Comparison of ENCODE assay signal across 37 cellular contexts in genomic region chr18:60010513-60010912, GRCh38.
"Had no signal": no experiment of that assay in that cellular context is flagged by ENCODE, and none has a peak within 500 bp of the region (broad histone marks: within the 10 kb centered on the region; RNA-seq: fewer than 3 reads in every experiment).

No MANE protein-coding gene starts in this region.

- H3K9me3 ChIP-seq: adrenal gland, ascending aorta, body of pancreas, breast epithelium had no signal

- FAIRE-seq: astrocyte had no signal

- H3K36me3 ChIP-seq: adrenal gland, ascending aorta, brain microvascular endothelial cell, breast epithelium, cardiac muscle cell had no signal

- H3K9me3 Mint-ChIP-seq: activated naive CD4-positive, alpha-beta T cell treated with anti-CD3 and anti-CD28 coated beads for 36 hours; activated naive CD4-positive, alpha-beta T cell treated with anti-CD3 and anti-CD28 coated beads, Interleukin-2, amount 10 ng/mL, durations not matched to agents 7 days and 5 days; activated naive CD4-positive, alpha-beta T cell treated with anti-CD3 and anti-CD28 coated beads, Interleukin-2, amount 50 U/mL, for 24 hours; activated naive CD8-positive, alpha-beta T cell treated with anti-CD3 and anti-CD28 coated beads for 36 hours; activated naive CD8-positive, alpha-beta T cell treated with anti-CD3 and anti-CD28 coated beads, Interleukin-2, amount 10 ng/mL, durations not matched to agents 7 days and 5 days; activated naive CD8-positive, alpha-beta T cell treated with anti-CD3 and anti-CD28 coated beads, Interleukin-2, amount 50 U/mL, for 24 hours; activated T-cell treated with anti-CD3 and anti-CD28 coated beads, Interleukin-2, amount 50 U/mL, for 24 hours; activated T-cell treated with anti-CD3 and anti-CD28 coated beads, Interleukin-2, amount 50 U/mL, for 4 hours; activated T-cell treated with anti-CD3 and anti-CD28 coated beads, Interleukin-2, amount 50 U/mL, for 72 hours; activated T-helper 1 cell treated with anti-CD3 and anti-CD28 coated beads, Interleukin-12 subunit alpha, Interleukin-12 subunit beta, Interleukin-2, Interleukin-4 antibody, amounts not matched to agents 30 ng/mL and 10 ng/mL and 1 ng/mL, durations not matched to agents 14 hours and 24 hours and 36 hours; activated T-helper 17 cell treated with anti-CD3 and anti-CD28 coated beads, Interleukin-2, amount 50 U/mL, for 72 hours; activated T-helper 2 cell treated with anti-CD3 and anti-CD28 coated beads, Interferon-gamma antibody, Interleukin-2, Interleukin-4, amounts not matched to agents 10 μg/mL and 5 μg/mL and 100 μg/mL, durations not matched to agents 14 hours and 24 hours and 36 hours; central memory CD8-positive, alpha-beta T cell had no signal

- H3K4me1 Mint-ChIP-seq: activated naive CD4-positive, alpha-beta T cell treated with anti-CD3 and anti-CD28 coated beads, Interleukin-2, amount 10 ng/mL, durations not matched to agents 7 days and 5 days; activated naive CD4-positive, alpha-beta T cell treated with anti-CD3 and anti-CD28 coated beads, Interleukin-2, amount 50 U/mL, for 24 hours; activated naive CD8-positive, alpha-beta T cell treated with anti-CD3 and anti-CD28 coated beads for 36 hours; activated naive CD8-positive, alpha-beta T cell treated with anti-CD3 and anti-CD28 coated beads, Interleukin-2, amount 10 ng/mL, durations not matched to agents 7 days and 5 days; activated naive CD8-positive, alpha-beta T cell treated with anti-CD3 and anti-CD28 coated beads, Interleukin-2, amount 50 U/mL, for 24 hours; activated T-helper 17 cell treated with anti-CD3 and anti-CD28 coated beads, Interleukin-2, amount 50 U/mL, for 72 hours; brain; central memory CD8-positive, alpha-beta T cell had no signal

- H3K27ac Mint-ChIP-seq: activated naive CD4-positive, alpha-beta T cell treated with anti-CD3 and anti-CD28 coated beads for 36 hours; activated naive CD4-positive, alpha-beta T cell treated with anti-CD3 and anti-CD28 coated beads, Interleukin-2, amount 10 ng/mL, durations not matched to agents 7 days and 5 days; activated naive CD4-positive, alpha-beta T cell treated with anti-CD3 and anti-CD28 coated beads, Interleukin-2, amount 50 U/mL, for 24 hours; activated naive CD4-positive, alpha-beta T cell treated with anti-CD3 and anti-CD28 coated beads, Interleukin-2, amount 50 U/mL, for 72 hours; activated naive CD8-positive, alpha-beta T cell; activated naive CD8-positive, alpha-beta T cell treated with anti-CD3 and anti-CD28 coated beads for 36 hours; activated naive CD8-positive, alpha-beta T cell treated with anti-CD3 and anti-CD28 coated beads, Interleukin-2, amount 10 ng/mL, durations not matched to agents 7 days and 5 days; activated naive CD8-positive, alpha-beta T cell treated with anti-CD3 and anti-CD28 coated beads, Interleukin-2, amount 50 U/mL, for 24 hours; activated T-cell treated with anti-CD3 and anti-CD28 coated beads, Interleukin-2, amount 50 U/mL, for 24 hours; activated T-cell treated with anti-CD3 and anti-CD28 coated beads, Interleukin-2, amount 50 U/mL, for 72 hours; activated T-helper 1 cell treated with anti-CD3 and anti-CD28 coated beads, Interleukin-12 subunit alpha, Interleukin-12 subunit beta, Interleukin-2, Interleukin-4 antibody, amounts not matched to agents 30 ng/mL and 10 ng/mL and 1 ng/mL, durations not matched to agents 14 hours and 24 hours and 36 hours; activated T-helper 17 cell treated with anti-CD3 and anti-CD28 coated beads, Interleukin-2, amount 50 U/mL, for 72 hours; activated T-helper 2 cell treated with anti-CD3 and anti-CD28 coated beads, Interferon-gamma antibody, Interleukin-2, Interleukin-4, amounts not matched to agents 10 μg/mL and 5 μg/mL and 100 μg/mL, durations not matched to agents 14 hours and 24 hours and 36 hours; brain had no signal

- H3K4me3 ChIP-seq: adrenal gland, ascending aorta, body of pancreas, breast epithelium, cardiac muscle cell had no signal

- H3K27me3 ChIP-seq: adrenal gland, ascending aorta, body of pancreas, brain microvascular endothelial cell, breast epithelium, cardiac muscle cell had no signal

- DNase-seq: activated effector memory CD4-positive, alpha-beta T cell treated with anti-CD3 and anti-CD28 coated beads, Interleukin-2, amount 50 U/mL, for 16 hours; activated effector memory CD4-positive, alpha-beta T cell treated with Interleukin-2 at 50 U/mL for 16 hours; activated gamma-delta T cell; activated gamma-delta T cell treated with Interleukin-2 at 50 U/mL for 16 hours; activated naive CD4-positive, alpha-beta T cell; activated naive CD4-positive, alpha-beta T cell treated with anti-CD3 and anti-CD28 coated beads for 36 hours; activated naive CD4-positive, alpha-beta T cell treated with anti-CD3 and anti-CD28 coated beads, Interleukin-2, amount 10 ng/mL, durations not matched to agents 7 days and 5 days; activated naive CD4-positive, alpha-beta T cell treated with Interleukin-2 at 50 U/mL for 16 hours; activated naive CD8-positive, alpha-beta T cell treated with anti-CD3 and anti-CD28 coated beads for 36 hours; activated naive CD8-positive, alpha-beta T cell treated with anti-CD3 and anti-CD28 coated beads, Interleukin-2, amount 10 ng/mL, durations not matched to agents 7 days and 5 days; activated naive CD8-positive, alpha-beta T cell treated with anti-CD3 and anti-CD28 coated beads, Interleukin-2, amount 50 U/mL, for 24 hours; activated T-cell treated with anti-CD3 and anti-CD28 coated beads for 4 hours; activated T-cell treated with anti-CD3 and anti-CD28 coated beads, Interleukin-2, amount 50 U/mL, for 1 hour; activated T-cell treated with anti-CD3 and anti-CD28 coated beads, Interleukin-2, amount 50 U/mL, for 24 hours; activated T-cell treated with anti-CD3 and anti-CD28 coated beads, Interleukin-2, amount 50 U/mL, for 4 hours; activated T-cell treated with anti-CD3 and anti-CD28 coated beads, Interleukin-2, amount 50 U/mL, for 48 hours; activated T-cell treated with anti-CD3 and anti-CD28 coated beads, Interleukin-2, amount 50 U/mL, for 72 hours; adrenal gland; amniotic stem cell; anterior cingulate cortex; aorta; body of pancreas; brain microvascular endothelial cell; central memory CD4-positive, alpha-beta T cell; cerebellar nuclear complex had no signal

- H3K27me3 Mint-ChIP-seq: activated naive CD4-positive, alpha-beta T cell treated with anti-CD3 and anti-CD28 coated beads, Interleukin-2, amount 10 ng/mL, durations not matched to agents 7 days and 5 days; brain had no signal

- H3K36me3 Mint-ChIP-seq: activated naive CD4-positive, alpha-beta T cell treated with anti-CD3 and anti-CD28 coated beads, Interleukin-2, amount 10 ng/mL, durations not matched to agents 7 days and 5 days; activated naive CD4-positive, alpha-beta T cell treated with anti-CD3 and anti-CD28 coated beads, Interleukin-2, amount 50 U/mL, for 24 hours; activated naive CD4-positive, alpha-beta T cell treated with anti-CD3 and anti-CD28 coated beads, Interleukin-2, amount 50 U/mL, for 72 hours; activated naive CD8-positive, alpha-beta T cell; activated naive CD8-positive, alpha-beta T cell treated with anti-CD3 and anti-CD28 coated beads for 36 hours; activated naive CD8-positive, alpha-beta T cell treated with anti-CD3 and anti-CD28 coated beads, Interleukin-2, amount 10 ng/mL, durations not matched to agents 7 days and 5 days; brain had no signal

- H3K27ac ChIP-seq: adrenal gland, ascending aorta, body of pancreas, brain microvascular endothelial cell, breast epithelium, cardiac muscle cell had no signal

- H3K4me1 ChIP-seq: adrenal gland, ascending aorta, body of pancreas, breast epithelium had no signal

- H3K4me3 Mint-ChIP-seq: activated naive CD4-positive, alpha-beta T cell treated with anti-CD3 and anti-CD28 coated beads for 36 hours; activated naive CD4-positive, alpha-beta T cell treated with anti-CD3 and anti-CD28 coated beads, Interleukin-2, amount 10 ng/mL, durations not matched to agents 7 days and 5 days; activated naive CD4-positive, alpha-beta T cell treated with anti-CD3 and anti-CD28 coated beads, Interleukin-2, amount 50 U/mL, for 24 hours; activated naive CD8-positive, alpha-beta T cell; activated naive CD8-positive, alpha-beta T cell treated with anti-CD3 and anti-CD28 coated beads for 36 hours; activated naive CD8-positive, alpha-beta T cell treated with anti-CD3 and anti-CD28 coated beads, Interleukin-2, amount 10 ng/mL, durations not matched to agents 7 days and 5 days; activated naive CD8-positive, alpha-beta T cell treated with anti-CD3 and anti-CD28 coated beads, Interleukin-2, amount 50 U/mL, for 24 hours; activated T-cell treated with anti-CD3 and anti-CD28 coated beads, Interleukin-2, amount 50 U/mL, for 24 hours; activated T-cell treated with anti-CD3 and anti-CD28 coated beads, Interleukin-2, amount 50 U/mL, for 4 hours; activated T-cell treated with anti-CD3 and anti-CD28 coated beads, Interleukin-2, amount 50 U/mL, for 72 hours; activated T-helper 1 cell treated with anti-CD3 and anti-CD28 coated beads, Interleukin-12 subunit alpha, Interleukin-12 subunit beta, Interleukin-2, Interleukin-4 antibody, amounts not matched to agents 30 ng/mL and 10 ng/mL and 1 ng/mL, durations not matched to agents 14 hours and 24 hours and 36 hours; activated T-helper 17 cell treated with anti-CD3 and anti-CD28 coated beads, Interleukin-2, amount 50 U/mL, for 72 hours; brain; central memory CD8-positive, alpha-beta T cell had no signal
